8 cellular contexts compared by ENCODE assay signal in genomic region chr6:30556964-30557682, GRCh38. TPM values are rescaled to one million over a fixed set of nuclear protein-coding genes. Genes with fewer than 3 reads are reported as not detected.
DNase-seq lines count a peak whose midpoint lies in the region; ATAC-seq lines count a peak whose summit lies in the region.

Gene PRR3 (plus strand): TSS chr6:30557295. CDS start chr6:30557345, 50 bp downstream.

- no peaks in the 10 kb centered on the region for H3K9me3 Mint-ChIP-seq in CD4-positive, CD25-positive, alpha-beta regulatory T cell

- H3K36me3 Mint-ChIP-seq in CD4-positive, CD25-positive, alpha-beta regulatory T cell = peaks cover 21% of the 10 kb centered on the region

- DNase-seq in CD4-positive, CD25-positive, alpha-beta regulatory T cell = peak; percentile 58 to 89 (median 74)
- DNase-seq in NCI-H748 (lab: John Stamatoyannopoulos, UW; ENCODE audit: unreplicated experiment) = peak; percentile 94
- DNase-seq in activated CD4-positive, alpha-beta T cell treated with anti-CD3 and anti-CD28 coated beads, Interleukin-2, amount 50 U/mL, for 48 hours = peak; percentile 89 to 93
- peak; percentile 93 for DNase-seq in ecto neural progenitor cell (ENCODE audit: low spot score)
- DNase-seq in lung microvascular endothelial cell (ENCODE audit: low read depth in 2 of 2) = peak; percentile 62 to 87
- DNase-seq in stimulated activated CD8-positive, alpha-beta memory T cell treated with anti-CD3 and anti-CD28 coated beads, Interleukin-12 subunit alpha, Interleukin-12 subunit beta, amount 100 ng/mL, for 24 hours (ENCODE audit: extremely low read depth) = peak; percentile 70

- peaks cover 16 to 70% (median 38%) of the 10 kb centered on the region in 4 donors for H3K4me1 Mint-ChIP-seq in CD4-positive, CD25-positive, alpha-beta regulatory T cell

- peak within 1 kb of the TSS; percentile 99 for H3K27ac ChIP-seq in CD4-positive, CD25-positive, alpha-beta regulatory T cell (ENCODE audit: insufficient read depth, low read length, poor library complexity, severe bottlenecking)

- peak within 1 kb of the TSS; percentile 99 to 100 (median 99) for H3K27ac Mint-ChIP-seq in CD4-positive, CD25-positive, alpha-beta regulatory T cell

- H3K27me3 Mint-ChIP-seq in CD4-positive, CD25-positive, alpha-beta regulatory T cell = peaks cover 16% of the 10 kb centered on the region

- H3K9me3 ChIP-seq in CD4-positive, CD25-positive, alpha-beta regulatory T cell (ENCODE audit: control insufficient read depth in 2 of 2, low read length in 2 of 2) = no peaks in the 10 kb centered on the region

- peaks cover 26% of the 10 kb centered on the region for H3K36me3 ChIP-seq in CD4-positive, CD25-positive, alpha-beta regulatory T cell (ENCODE audit: control insufficient read depth, insufficient read depth, low read length)

- H3K4me3 Mint-ChIP-seq in CD4-positive, CD25-positive, alpha-beta regulatory T cell = peak within 1 kb of the TSS; percentile 99 to 100 (median 100)

- peak within 1 kb of the TSS; percentile 95 for H3K4me3 ChIP-seq in CD4-positive, CD25-positive, alpha-beta regulatory T cell (ENCODE audit: low read depth, low read length)

- peak; percentile 13 to 16 for ATAC-seq in CD4-positive, CD25-positive, alpha-beta regulatory T cell (ENCODE audit: low read depth in 2 of 2)
- peak; percentile 62 for ATAC-seq in GM19395 (IDR thresholded peaks at IDR 0.05; ENCODE audit: unreplicated experiment)
- peak; percentile 33 for ATAC-seq in HG03558 (IDR thresholded peaks at IDR 0.05; ENCODE audit: extremely low read depth, unreplicated experiment)

- H3K27me3 ChIP-seq in CD4-positive, CD25-positive, alpha-beta regulatory T cell (ENCODE audit: control insufficient read depth, insufficient read depth, low read length) = no peaks in the 10 kb centered on the region

- H3K4me1 ChIP-seq in CD4-positive, CD25-positive, alpha-beta regulatory T cell (ENCODE audit: control insufficient read depth, insufficient read depth, low read length, poor library complexity, severe bottlenecking) = peaks cover 32% of the 10 kb centered on the region

RNA-seq across cellular contexts. Expression of gene PRR3, which starts in this region (rescaled TPM):
- 12.0 TPM for total RNA-seq in CD4-positive, CD25-positive, alpha-beta regulatory T cell
- polyA plus RNA-seq in CD4-positive, CD25-positive, alpha-beta regulatory T cell = 10 to 100 TPM in 1 of 4 donors, 1 to 10 TPM in 3; 4.9 to 10.1 (median 7.7) TPM
- total RNA-seq in lung microvascular endothelial cell = 2.0 and 2.2 TPM in 2 replicates

Comparison
In these comparisons a context has a peak if more than half of its experiments do, and no peak if none do; other contexts are left out.
1. Peak in every context shown above with its lines: DNase-seq, ATAC-seq, H3K4me3 ChIP-seq and H3K27ac ChIP-seq.